In genomic region chr1:54997711-54997986, GRCh38 we compare ENCODE assay signal across 23 cellular contexts. TPM values are rescaled to one million over a fixed set of nuclear protein-coding genes. Genes with fewer than 3 reads are reported as not detected.
"Had no signal": no experiment of that assay in that cellular context is flagged by ENCODE, and none has a peak within 500 bp of the region (broad histone marks: within the 10 kb centered on the region; RNA-seq: fewer than 3 reads in every experiment).

No MANE protein-coding gene starts in this region.

- H3K36me3 ChIP-seq: ascending aorta, breast epithelium, prostate gland, stomach, upper lobe of right lung had no signal

- H3K4me3 ChIP-seq: prostate gland, upper lobe of right lung had no signal

- H3K9me3 Mint-ChIP-seq: activated B cell treated with CpG ODN at 0.5 μM for 24 hours; activated T-helper 1 cell treated with anti-CD3 and anti-CD28 coated beads, Interleukin-12 subunit alpha, Interleukin-12 subunit beta, Interleukin-2, Interleukin-4 antibody, amounts not matched to agents 30 ng/mL and 10 ng/mL and 1 ng/mL, durations not matched to agents 14 hours and 24 hours and 36 hours; dendritic cell treated with granulocyte-macrophage colony-stimulating factor and Interleukin-4, amounts not matched to agents 40 ng/mL and 50 ng/mL, for 4 days had no signal

- H3K4me1 ChIP-seq: breast epithelium, foreskin keratinocyte, prostate gland, testis, upper lobe of right lung had no signal

- H3K27ac ChIP-seq: ascending aorta, breast epithelium, foreskin keratinocyte, prostate gland, stomach, testis, upper lobe of right lung had no signal

- H3K27ac Mint-ChIP-seq: activated B cell treated with CpG ODN at 0.5 μM for 24 hours; activated T-helper 1 cell treated with anti-CD3 and anti-CD28 coated beads, Interleukin-12 subunit alpha, Interleukin-12 subunit beta, Interleukin-2, Interleukin-4 antibody, amounts not matched to agents 30 ng/mL and 10 ng/mL and 1 ng/mL, durations not matched to agents 14 hours and 24 hours and 36 hours; dendritic cell treated with granulocyte-macrophage colony-stimulating factor and Interleukin-4, amounts not matched to agents 40 ng/mL and 50 ng/mL, for 4 days had no signal

- H3K4me3 Mint-ChIP-seq: activated B cell treated with CpG ODN at 0.5 μM for 24 hours; dendritic cell treated with granulocyte-macrophage colony-stimulating factor and Interleukin-4, amounts not matched to agents 40 ng/mL and 50 ng/mL, for 4 days had no signal

- ATAC-seq: sciatic nerve had no signal

- H3K27me3 ChIP-seq: ascending aorta, testis had no signal

- H3K9me3 ChIP-seq: ascending aorta, breast epithelium, prostate gland, stomach, testis, upper lobe of right lung had no signal

- DNase-seq: activated B cell treated with CpG ODN at 0.5 μM for 24 hours; activated CD4-positive, alpha-beta T cell treated with anti-CD3 and anti-CD28 coated beads for 48 hours; activated CD8-positive, alpha-beta memory T cell treated with anti-CD3 and anti-CD28 coated beads, Interleukin-2, amount 50 U/mL, for 48 hours; activated naive CD4-positive, alpha-beta T cell treated with Interleukin-2 at 50 U/mL for 16 hours; effector memory CD4-positive, alpha-beta T cell; foreskin keratinocyte; glutamatergic neuron; hypothalamus; islet precursor cell; stomach; SW 1271; testis; upper lobe of right lung had no signal

RNA-seq across cellular contexts. Expression of gene BSND, which starts 1.1 kb away (rescaled TPM):
- total RNA-seq: activated B cell treated with CpG ODN at 0.5 μM for 24 hours; activated T-helper 1 cell treated with anti-CD3 and anti-CD28 coated beads, Interleukin-12 subunit alpha, Interleukin-12 subunit beta, Interleukin-2, Interleukin-4 antibody, amounts not matched to agents 30 ng/mL and 10 ng/mL and 1 ng/mL, durations not matched to agents 14 hours and 24 hours and 36 hours; ascending aorta; foreskin keratinocyte; lung microvascular endothelial cell; mononuclear cell; omental fat pad; sciatic nerve; stomach; T-helper 2 cell treated with Interferon-gamma antibody and Interleukin-4, amounts not matched to agents 100 ng/mL and 5 ng/mL, for 36 hours; upper lobe of right lung had no signal
- polyA plus RNA-seq: foreskin keratinocyte, stomach had no signal

RNA-seq across cellular contexts. Expression of gene TMEM61, which starts 17.2 kb away (rescaled TPM):
- total RNA-seq: activated B cell treated with CpG ODN at 0.5 μM for 24 hours; activated T-helper 1 cell treated with anti-CD3 and anti-CD28 coated beads, Interleukin-12 subunit alpha, Interleukin-12 subunit beta, Interleukin-2, Interleukin-4 antibody, amounts not matched to agents 30 ng/mL and 10 ng/mL and 1 ng/mL, durations not matched to agents 14 hours and 24 hours and 36 hours; ascending aorta; lung microvascular endothelial cell; mononuclear cell; omental fat pad; sciatic nerve; T-helper 2 cell treated with Interferon-gamma antibody and Interleukin-4, amounts not matched to agents 100 ng/mL and 5 ng/mL, for 36 hours had no signal

RNA-seq across cellular contexts. Expression of gene PCSK9, which starts 41.7 kb away (rescaled TPM):
- total RNA-seq: activated B cell treated with CpG ODN at 0.5 μM for 24 hours; activated T-helper 1 cell treated with anti-CD3 and anti-CD28 coated beads, Interleukin-12 subunit alpha, Interleukin-12 subunit beta, Interleukin-2, Interleukin-4 antibody, amounts not matched to agents 30 ng/mL and 10 ng/mL and 1 ng/mL, durations not matched to agents 14 hours and 24 hours and 36 hours; ascending aorta; lung microvascular endothelial cell; mononuclear cell had no signal
